Comparison of ENCODE assay signal across 12 cellular contexts in genomic region chr15:80489030-80489594, GRCh38.
DNase-seq lines count a peak whose midpoint lies in the region; ATAC-seq and TF ChIP-seq lines count a peak whose summit lies in the region.
"Had no signal": no experiment of that assay in that cellular context is flagged by ENCODE, and none has a peak within 500 bp of the region (broad histone marks: within the 10 kb centered on the region; RNA-seq: fewer than 3 reads in every experiment).

No MANE protein-coding gene starts in this region.

- no peaks in the 10 kb centered on the region for H3K27me3 ChIP-seq in right cardiac atrium (ENCODE audit: control insufficient read depth, insufficient read depth)
- H3K27me3 ChIP-seq: MG63 had no signal

- intact Hi-C loops in right cardiac atrium (cut with DNase I) = no loop called here
- intact Hi-C loops in natural killer cell (cut with micrococcal nuclease) = no loop called here

- WGBS in right cardiac atrium = 26% methylated on average over 7 of the region's 7 CpGs

- H3K36me3 Mint-ChIP-seq in natural killer cell = no peaks in the 10 kb centered on the region

- H3K4me3 ChIP-seq in right cardiac atrium (ENCODE audit: low read length) = no peak overlapping the region
- H3K4me3 ChIP-seq: MG63 had no signal

- peaks cover 0 to 13% of the 10 kb centered on the region in 2 donors for H3K27me3 Mint-ChIP-seq in natural killer cell (ENCODE audit: low read depth in 2 of 2)

- DNase-seq in HCEC 1CT (peak; percentile 93), right cardiac atrium (no peak), natural killer cell (no peak)
- no peak for DNase-seq in stimulated activated CD4-positive, alpha-beta T cell treated with anti-CD3 and anti-CD28 coated beads, Interleukin-15, amount 100 ng/mL, for 24 hours
- DNase-seq: activated CD4-positive, alpha-beta T cell treated with anti-CD3 and anti-CD28 coated beads for 1 hour; anterior cingulate cortex; MG63 had no signal

- peaks cover 16% of the 10 kb centered on the region for H3K4me1 ChIP-seq in right cardiac atrium (ENCODE audit: control insufficient read depth, insufficient read depth, low read length)
- H3K4me1 ChIP-seq: parathyroid adenoma had no signal

- no peak for TF ChIP-seq CTCF in natural killer cell (IDR thresholded peaks at IDR 0.05)

- no peak overlapping the region for H3K4me3 Mint-ChIP-seq in natural killer cell

- no peak overlapping the region for H3K27ac Mint-ChIP-seq in natural killer cell

- no peaks in the 10 kb centered on the region for H3K4me1 Mint-ChIP-seq in natural killer cell

- no peaks in the 10 kb centered on the region for H3K9me3 Mint-ChIP-seq in natural killer cell

- H3K27ac ChIP-seq in angular gyrus (ENCODE audit: low read depth, low read length) = peak overlapping the region; percentile 14
- H3K27ac ChIP-seq in right cardiac atrium (ENCODE audit: low read length) = peak overlapping the region; percentile 9
- peak overlapping the region; percentile 56 for H3K27ac ChIP-seq in temporal lobe (ENCODE audit: low read depth, low read length)
- H3K27ac ChIP-seq: parathyroid adenoma had no signal

- H3K9me3 ChIP-seq in right cardiac atrium (ENCODE audit: control insufficient read depth, low read length) = no peaks in the 10 kb centered on the region
- H3K9me3 ChIP-seq: MG63 had no signal

- ATAC-seq in right cardiac atrium (peak; percentile 42 to 44), HG03139 (IDR thresholded peaks at IDR 0.05; ENCODE audit: unreplicated experiment) (no peak), natural killer cell (no peak), GM21381 (IDR thresholded peaks at IDR 0.05; ENCODE audit: unreplicated experiment) (no peak)

Comparison
In these comparisons a context has a peak if more than half of its experiments do, and no peak if none do; other contexts are left out.
1. ATAC-seq: peak in right cardiac atrium (2 of 2); none in HG03139 (single experiment), natural killer cell (0 of 3) and GM21381 (single experiment).
2. Peak in every context shown above with its lines, with median percentiles within 50 percentile points of each other: H3K27ac ChIP-seq.